In the genomic region with DNA sequence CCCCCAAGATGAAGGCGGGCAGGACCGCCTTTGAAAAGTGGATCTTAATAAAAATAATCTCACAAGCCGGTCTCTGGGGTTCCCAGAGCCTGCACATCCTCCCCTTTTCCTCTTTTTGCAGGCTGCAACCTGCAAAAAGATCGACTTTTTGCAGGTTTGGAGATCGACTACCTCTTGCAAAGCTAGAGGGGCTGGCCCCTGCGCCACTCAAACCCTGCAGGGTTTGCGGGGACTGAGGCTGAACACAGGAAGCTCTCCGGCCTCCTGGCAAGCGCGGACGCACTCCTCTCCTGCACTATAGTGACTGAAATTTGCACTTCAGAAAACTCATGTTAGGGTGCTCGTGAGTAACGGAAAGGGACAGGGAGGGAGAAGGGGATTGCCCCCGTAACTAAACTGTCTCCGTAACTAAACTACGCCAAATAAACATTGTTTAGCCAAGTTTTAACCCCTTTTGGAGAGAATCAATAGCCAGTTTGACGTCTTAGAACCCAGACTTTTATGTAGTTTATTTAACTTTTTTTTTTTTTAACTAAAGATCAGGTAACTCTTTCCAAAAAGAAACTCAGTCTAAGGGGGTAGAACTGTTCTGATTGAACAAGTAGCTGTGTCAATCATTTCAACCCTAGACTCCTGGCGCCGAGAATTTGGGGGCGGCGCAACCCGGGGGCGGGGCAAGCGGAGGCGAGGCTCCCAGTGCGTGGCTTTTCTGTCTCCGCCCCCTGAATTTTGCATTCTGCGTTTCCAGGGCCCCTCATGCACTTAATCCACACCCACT, we compare ENCODE assay signal across 8 cellular contexts. TPM values are rescaled to one million over a fixed set of nuclear protein-coding genes. Genes with fewer than 3 reads are reported as not detected.
DNase-seq lines count a peak whose midpoint lies in the region; FAIRE-seq and TF ChIP-seq lines count a peak whose summit lies in the region.

No MANE protein-coding gene starts in this region.

- no peak for TF ChIP-seq RAD21 in Ishikawa (IDR thresholded peaks at IDR 0.05; ENCODE audit: low read depth)

- no peak for FAIRE-seq in RCC 7860 (lab: Jason Lieb, UNC)

- DNase-seq in DMS79 treated with DMSO at 0.1 percent for 48 hours (lab: John Stamatoyannopoulos, UW): peak; percentile 91
- peak; percentile 68 for DNase-seq in RPMI7951 (ENCODE audit: low read depth)
- DNase-seq in activated naive CD4-positive, alpha-beta T cell treated with anti-CD3 and anti-CD28 coated beads, Interleukin-2, amount 50 U/mL, for 16 hours: peak; percentile 73
- peak; percentile 50 for DNase-seq in germinal center (ENCODE audit: low spot score)
- DNase-seq in occipital lobe (lab: John Stamatoyannopoulos, UW): peak; percentile 22
- no peak for DNase-seq in RCC 7860 (ENCODE audit: low spot score)

- H3K27ac ChIP-seq in temporal lobe (ENCODE audit: low read depth, low read length): peak overlapping the region; percentile 17

- TF ChIP-seq EP300 in Ishikawa (IDR thresholded peaks at IDR 0.05; ENCODE audit: borderline replicate concordance): no peak

TF ChIP-seq in Ishikawa, 13 proteins besides CTCF, POLR2A, EP300 and RAD21:
- TF ChIP-seq NFIC (IDR thresholded peaks at IDR 0.05): no peak
- no peak for TF ChIP-seq ZBTB7A (IDR thresholded peaks at IDR 0.05; ENCODE audit: low read depth)
- TF ChIP-seq FOXM1 (IDR thresholded peaks at IDR 0.05; ENCODE audit: borderline replicate concordance, low read depth): no peak
- peak; percentile 49; the same call in 1 of the 2 replicates for TF ChIP-seq EGR1 (IDR thresholded peaks at IDR 0.05)
- TF ChIP-seq TCF12 (IDR thresholded peaks at IDR 0.05; ENCODE audit: low read depth): no peak
- no peak for TF ChIP-seq TEAD4 (IDR thresholded peaks at IDR 0.05)
- TF ChIP-seq, protein P1, sequence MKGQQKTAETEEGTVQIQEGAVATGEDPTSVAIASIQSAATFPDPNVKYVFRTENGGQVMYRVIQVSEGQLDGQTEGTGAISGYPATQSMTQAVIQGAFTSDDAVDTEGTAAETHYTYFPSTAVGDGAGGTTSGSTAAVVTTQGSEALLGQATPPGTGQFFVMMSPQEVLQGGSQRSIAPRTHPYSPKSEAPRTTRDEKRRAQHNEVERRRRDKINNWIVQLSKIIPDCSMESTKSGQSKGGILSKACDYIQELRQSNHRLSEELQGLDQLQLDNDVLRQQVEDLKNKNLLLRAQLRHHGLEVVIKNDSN (IDR thresholded peaks at IDR 0.05): no peak
- TF ChIP-seq TAF1 (IDR thresholded peaks at IDR 0.05; ENCODE audit: low read depth): no peak

RNA-seq across cellular contexts. Expression of a gene that starts 2.5 kb away (rescaled TPM):
- 22.4 and 25.0 TPM in 2 replicates for total RNA-seq in RPMI7951 (2014; rRNA removed; shearing (Covaris generic))
- total RNA-seq in occipital lobe (17.2 TPM), temporal lobe (34.9 TPM)

RNA-seq across cellular contexts. Expression of a gene that starts 59.6 kb away (rescaled TPM):
- total RNA-seq in RPMI7951 (2014; rRNA removed; shearing (Covaris generic)): 3.5 and 6.4 TPM in 2 replicates
- total RNA-seq in occipital lobe (213 TPM), temporal lobe (124 TPM)

Comparison
In these comparisons a context has a peak if more than half of its experiments do, and no peak if none do; other contexts are left out.
1. RNA of a gene that starts 59.6 kb away (total RNA-seq): 213 TPM in occipital lobe (single experiment) and 124 TPM in temporal lobe (single experiment); 3.5 to 6.4 TPM in RPMI7951; every median in the first group is over 10 times any median in the second.